In the genomic region with DNA sequence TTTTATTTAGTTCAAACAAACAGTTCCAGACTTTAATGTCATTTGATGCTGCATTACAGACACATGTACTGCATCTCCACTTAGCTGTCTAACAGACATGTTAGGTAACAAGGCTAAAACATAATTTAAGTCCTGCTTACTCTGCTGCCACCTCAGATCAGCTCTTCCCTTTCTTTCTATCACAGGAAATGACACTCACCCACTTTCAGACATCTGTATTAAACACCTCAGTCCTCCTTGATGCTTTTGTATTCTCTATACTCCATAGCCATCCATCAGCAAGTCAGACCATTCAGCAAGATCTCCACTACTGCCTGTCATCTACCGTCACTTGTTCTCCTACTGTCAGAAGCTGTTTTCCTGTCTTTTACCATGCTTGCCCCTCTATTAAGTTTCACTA, we compare ENCODE assay signal across 24 cellular contexts.
"Had no signal": no experiment of that assay in that cellular context is flagged by ENCODE, and none has a peak within 500 bp of the region (broad histone marks: within the 10 kb centered on the region; RNA-seq: fewer than 3 reads in every experiment).

No MANE protein-coding gene starts in this region.

- DNase-seq: colonic mucosa; dermis blood vessel endothelial cell; esophagus squamous epithelium; foreskin fibroblast; glutamatergic neuron; immature natural killer cell; kidney; left cardiac atrium; left ventricle myocardium inferior; lower lobe of right lung; mesenchymal stem cell; midbrain; naive B cell; nephron progenitor cell; posterior cingulate gyrus; spleen; stimulated activated CD4-positive, alpha-beta T cell treated with anti-CD3 and anti-CD28 coated beads, Interleukin-15, amount 100 ng/mL, for 24 hours; stimulated activated CD4-positive, alpha-beta T cell treated with anti-CD3 and anti-CD28 coated beads, Interleukin-1b, Interleukin-23, amount 100 ng/mL, for 48 hours; stimulated activated CD4-positive, alpha-beta T cell treated with anti-CD3 and anti-CD28 coated beads, Interleukin-4, amount 100 ng/mL, for 24 hours; stimulated activated naive B cell treated with anti-CD40 and anti-IgM and Interleukin-4, amounts not matched to agents 10 μg/mL and 1 μg/mL and 100 μg/mL, for 72 hours; trophoblast cell had no signal

- H3K4me3 Mint-ChIP-seq: immature natural killer cell; naive B cell; nephron progenitor cell; stimulated activated naive B cell treated with anti-CD40 and anti-IgM and Interleukin-4, amounts not matched to agents 10 μg/mL and 1 μg/mL and 100 μg/mL, for 72 hours had no signal

- H3K36me3 Mint-ChIP-seq: immature natural killer cell; naive B cell; stimulated activated naive B cell treated with anti-CD40 and anti-IgM and Interleukin-4, amounts not matched to agents 10 μg/mL and 1 μg/mL and 100 μg/mL, for 72 hours had no signal

- ATAC-seq: gastroesophageal sphincter; left cardiac atrium; lower lobe of right lung; sciatic nerve; stimulated activated naive B cell treated with anti-CD40 and anti-IgM and Interleukin-4, amounts not matched to agents 10 μg/mL and 1 μg/mL and 100 μg/mL, for 72 hours had no signal

- H3K27ac Mint-ChIP-seq: immature natural killer cell; naive B cell; nephron progenitor cell; stimulated activated naive B cell treated with anti-CD40 and anti-IgM and Interleukin-4, amounts not matched to agents 10 μg/mL and 1 μg/mL and 100 μg/mL, for 72 hours had no signal

- H3K27me3 ChIP-seq: colonic mucosa, esophagus squamous epithelium, gastroesophageal sphincter, neutrophil, spleen had no signal

- H3K9me3 ChIP-seq: colonic mucosa, esophagus squamous epithelium, gastroesophageal sphincter, left ventricle myocardium inferior, lower lobe of right lung, neutrophil, spleen had no signal

- H3K27me3 Mint-ChIP-seq: stimulated activated naive B cell treated with anti-CD40 and anti-IgM and Interleukin-4, amounts not matched to agents 10 μg/mL and 1 μg/mL and 100 μg/mL, for 72 hours had no signal

- FAIRE-seq: kidney had no signal

- H3K4me1 Mint-ChIP-seq: naive B cell; stimulated activated naive B cell treated with anti-CD40 and anti-IgM and Interleukin-4, amounts not matched to agents 10 μg/mL and 1 μg/mL and 100 μg/mL, for 72 hours had no signal

- H3K36me3 ChIP-seq: colonic mucosa, esophagus squamous epithelium, gastroesophageal sphincter, left ventricle myocardium inferior, lower lobe of right lung, neutrophil, spleen had no signal

- H3K9me3 Mint-ChIP-seq: naive B cell; nephron progenitor cell; stimulated activated naive B cell treated with anti-CD40 and anti-IgM and Interleukin-4, amounts not matched to agents 10 μg/mL and 1 μg/mL and 100 μg/mL, for 72 hours had no signal

- H3K4me3 ChIP-seq: colonic mucosa, esophagus squamous epithelium, gastroesophageal sphincter, left ventricle myocardium inferior, lower lobe of right lung, spleen had no signal

- H3K27ac ChIP-seq: colonic mucosa, esophagus squamous epithelium, gastroesophageal sphincter, left ventricle myocardium inferior, lower lobe of right lung, neutrophil, spleen had no signal

- H3K4me1 ChIP-seq: colonic mucosa, esophagus squamous epithelium, gastroesophageal sphincter, lower lobe of right lung, spleen had no signal
